ENCODE assay signal across 17 cellular contexts in the genomic region with DNA sequence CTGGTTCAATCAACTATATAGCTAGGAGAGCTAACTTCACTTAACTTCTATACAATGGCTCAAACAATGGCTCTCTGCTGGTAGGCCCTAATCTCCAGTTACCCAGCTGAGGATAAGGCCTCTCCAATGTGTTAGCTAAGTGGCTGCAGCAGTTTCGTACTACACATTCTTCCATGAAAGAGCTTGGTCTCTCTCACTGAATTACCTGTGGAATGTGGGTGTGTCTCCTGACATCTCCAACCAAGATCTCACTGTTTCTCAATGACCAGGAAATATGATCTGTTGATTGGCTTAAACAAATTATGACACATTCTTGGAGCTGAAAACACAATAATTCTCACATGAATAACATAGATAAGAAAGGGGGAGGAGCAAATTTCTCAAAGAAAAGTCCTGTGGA.
DNase-seq lines count a peak whose midpoint lies in the region; ATAC-seq, FAIRE-seq and TF ChIP-seq lines count a peak whose summit lies in the region.
"Had no signal": no experiment of that assay in that cellular context is flagged by ENCODE, and none has a peak within 500 bp of the region (broad histone marks: within the 10 kb centered on the region; RNA-seq: fewer than 3 reads in every experiment).

No MANE protein-coding gene starts in this region.

- no peak for TF ChIP-seq POLR2A in prostate gland (IDR thresholded peaks at IDR 0.05)

- no peak for TF ChIP-seq CTCF in astrocyte (IDR thresholded peaks at IDR 0.05; ENCODE audit: insufficient read depth, low read depth, low read length)
- no peak for TF ChIP-seq CTCF in retinal pigment epithelial cell (conservative IDR thresholded peaks at IDR 0.05; ENCODE audit: low read depth, low read length)
- no peak for TF ChIP-seq CTCF in prostate gland (IDR thresholded peaks at IDR 0.05)

- DNase-seq in HT1080 (ENCODE audit: low read depth) = peak; percentile 41
- DNase-seq in astrocyte (ENCODE audit: low read depth) = peak; percentile 61
- DNase-seq in iPS-NIHi11 (ENCODE audit: low spot score) = peak; percentile 61
- DNase-seq in retinal pigment epithelial cell (ENCODE audit: low read depth) = peak; percentile 93
- no peak for DNase-seq in G401 (ENCODE audit: low spot score)
- no peak for DNase-seq in prostate gland (ENCODE audit: low spot score)
- DNase-seq in activated T-cell treated with anti-CD3 and anti-CD28 coated beads, Interleukin-2, amount 50 U/mL, for 4 hours = no peak
- DNase-seq: activated CD8-positive, alpha-beta memory T cell treated with anti-CD3 and anti-CD28 coated beads for 24 hours; amniotic stem cell; Karpas-422; left ventricle myocardium inferior; naive thymus-derived CD4-positive, alpha-beta T cell; NCI-H146; NCI-H524 treated with DMSO at 0.1 percent for 48 hours had no signal

- no peak overlapping the region for H3K9ac ChIP-seq in astrocyte (ENCODE audit: low read length)

- H3K36me3 Mint-ChIP-seq in astrocyte (ENCODE audit: low read depth, unreplicated experiment) = no peaks in the 10 kb centered on the region
- H3K36me3 Mint-ChIP-seq in activated T-cell treated with anti-CD3 and anti-CD28 coated beads, Interleukin-2, amount 50 U/mL, for 4 hours (ENCODE audit: insufficient read depth) = no peaks in the 10 kb centered on the region
- H3K36me3 Mint-ChIP-seq: naive thymus-derived CD4-positive, alpha-beta T cell had no signal

- no peak overlapping the region for H3K4me3 Mint-ChIP-seq in astrocyte (ENCODE audit: unreplicated experiment)
- no peak overlapping the region for H3K4me3 Mint-ChIP-seq in activated T-cell treated with anti-CD3 and anti-CD28 coated beads, Interleukin-2, amount 50 U/mL, for 4 hours
- H3K4me3 Mint-ChIP-seq: activated T-helper 17 cell treated with anti-CD3 and anti-CD28 coated beads, Interleukin-2, amount 50 U/mL, for 72 hours; B cell; naive thymus-derived CD4-positive, alpha-beta T cell had no signal

- H4K20me1 ChIP-seq in astrocyte (ENCODE audit: insufficient read depth, low read length) = no peaks in the 10 kb centered on the region

- H3K9me3 Mint-ChIP-seq in astrocyte (ENCODE audit: unreplicated experiment) = no peaks in the 10 kb centered on the region
- peaks cover 9% of the 10 kb centered on the region for H3K9me3 Mint-ChIP-seq in activated T-cell treated with anti-CD3 and anti-CD28 coated beads, Interleukin-2, amount 50 U/mL, for 4 hours

- H3K36me3 ChIP-seq in astrocyte (ENCODE audit: insufficient read depth, low read length) (no peaks in the 10 kb centered on the region), prostate gland (no peaks in the 10 kb centered on the region)
- H3K36me3 ChIP-seq: left ventricle myocardium inferior had no signal

- no peak overlapping the region for H3K27ac Mint-ChIP-seq in astrocyte (ENCODE audit: unreplicated experiment)
- H3K27ac Mint-ChIP-seq: activated T-helper 17 cell treated with anti-CD3 and anti-CD28 coated beads, Interleukin-2, amount 50 U/mL, for 72 hours; B cell; naive thymus-derived CD4-positive, alpha-beta T cell had no signal

- peak overlapping the region; percentile 64 for H2AFZ ChIP-seq in astrocyte (ENCODE audit: low read depth, low read length)

- H3K27ac ChIP-seq in astrocyte (ENCODE audit: low read depth, low read length) = no peak overlapping the region
- no peak overlapping the region for H3K27ac ChIP-seq in prostate gland
- H3K27ac ChIP-seq: left ventricle myocardium inferior had no signal

- no peaks in the 10 kb centered on the region for H3K9me3 ChIP-seq in astrocyte (ENCODE audit: insufficient read depth, low read depth, low read length)
- no peaks in the 10 kb centered on the region for H3K9me3 ChIP-seq in prostate gland
- H3K9me3 ChIP-seq: left ventricle myocardium inferior had no signal

- H3K4me3 ChIP-seq in astrocyte (ENCODE audit: insufficient read depth, low read depth, low read length) (no peak overlapping the region), retinal pigment epithelial cell (ENCODE audit: low read length) (no peak overlapping the region), prostate gland (no peak overlapping the region)
- H3K4me3 ChIP-seq: left ventricle myocardium inferior had no signal

- no peaks in the 10 kb centered on the region for H3K4me1 ChIP-seq in astrocyte (ENCODE audit: insufficient read depth, low read length)
- no peaks in the 10 kb centered on the region for H3K4me1 ChIP-seq in prostate gland (replicated peaks)
- H3K4me1 ChIP-seq: left ventricle myocardium inferior had no signal

- H3K27me3 ChIP-seq in astrocyte (ENCODE audit: insufficient read depth, low read length) (no peaks in the 10 kb centered on the region), prostate gland (replicated peaks; ENCODE audit: insufficient read depth) (no peaks in the 10 kb centered on the region)

- in situ Hi-C loops in G401 (cut with HindIII; ENCODE audit: low sequenced_read_pairs) = no loop called here

- FAIRE-seq in astrocyte (lab: Jason Lieb, UNC) = no peak
- FAIRE-seq: GM19239 had no signal

- WGBS in prostate gland = 80% methylated on average over 1 of the region's 1 CpG

- no peak for ATAC-seq in activated T-cell treated with anti-CD3 and anti-CD28 coated beads, Interleukin-2, amount 50 U/mL, for 4 hours
- ATAC-seq: activated T-helper 17 cell treated with anti-CD3 and anti-CD28 coated beads, Interleukin-2, amount 50 U/mL, for 72 hours; naive thymus-derived CD4-positive, alpha-beta T cell had no signal

- H3K4me1 Mint-ChIP-seq in astrocyte (ENCODE audit: low read depth, unreplicated experiment) = no peaks in the 10 kb centered on the region
- no peaks in the 10 kb centered on the region for H3K4me1 Mint-ChIP-seq in activated T-cell treated with anti-CD3 and anti-CD28 coated beads, Interleukin-2, amount 50 U/mL, for 4 hours (ENCODE audit: low read depth)
- H3K4me1 Mint-ChIP-seq: activated T-helper 17 cell treated with anti-CD3 and anti-CD28 coated beads, Interleukin-2, amount 50 U/mL, for 72 hours; B cell; naive thymus-derived CD4-positive, alpha-beta T cell had no signal

- H3K4me2 ChIP-seq in astrocyte (ENCODE audit: low read length) = no peak overlapping the region

- intact Hi-C loops in prostate gland (cut with DNase I) = no loop called here

- H3K79me2 ChIP-seq in astrocyte (ENCODE audit: insufficient read depth, low read length) = no peaks in the 10 kb centered on the region

- H3K27me3 Mint-ChIP-seq in astrocyte (ENCODE audit: low read depth, unreplicated experiment) = no peaks in the 10 kb centered on the region
- no peaks in the 10 kb centered on the region for H3K27me3 Mint-ChIP-seq in activated T-cell treated with anti-CD3 and anti-CD28 coated beads, Interleukin-2, amount 50 U/mL, for 4 hours (ENCODE audit: low read depth)
- H3K27me3 Mint-ChIP-seq: activated T-helper 17 cell treated with anti-CD3 and anti-CD28 coated beads, Interleukin-2, amount 50 U/mL, for 72 hours; B cell; naive thymus-derived CD4-positive, alpha-beta T cell had no signal

Comparison
In these comparisons a context has a peak if more than half of its experiments do, and no peak if none do; other contexts are left out.
1. DNase-seq: peak in HT1080 (single experiment), astrocyte (single experiment), iPS-NIHi11 (single experiment) and retinal pigment epithelial cell (single experiment); none in G401 (single experiment), prostate gland (single experiment) and activated T-cell treated with anti-CD3 and anti-CD28 coated beads, Interleukin-2, amount 50 U/mL, for 4 hours (single experiment).